In genomic region chr19:662962-663681, GRCh38 we compare ENCODE assay signal across 7 cellular contexts. TPM values are rescaled to one million over a fixed set of nuclear protein-coding genes. Genes with fewer than 3 reads are reported as not detected.
A peak's percentile ranks its signal among the peaks of the same experiment; 100 is the strongest.
DNase-seq lines count a peak whose midpoint lies in the region; ATAC-seq, FAIRE-seq and TF ChIP-seq lines count a peak whose summit lies in the region.

Gene RNF126, minus strand, starts transcription at chr19:663214. Its CDS starts 93 bp downstream, at chr19:663121.

- H3K4me3 ChIP-seq in WI38 (ENCODE audit: low read depth, low read length) (peak within 1 kb of the TSS; percentile 82), mammary epithelial cell (replicated peaks in 1 of 3; ENCODE audit: insufficient read depth in 1 of 3, low read depth in 2 of 3, low read length in 3 of 3) (peak within 1 kb of the TSS; percentile 63 to 90 (median 71)), small intestine (ENCODE audit: low read depth in 1 of 2, low read length in 2 of 2) (peak within 1 kb of the TSS; percentile 95 to 100)

- peak within 1 kb of the TSS; percentile 71 for H3K27ac ChIP-seq in mammary epithelial cell (ENCODE audit: insufficient read depth, low read depth, low read length)
- peak within 1 kb of the TSS; percentile 96 to 97 for H3K27ac ChIP-seq in small intestine (ENCODE audit: low read depth in 1 of 2, low read length in 1 of 2)

- no peaks in the 10 kb centered on the region for H3K9me3 ChIP-seq in mammary epithelial cell (replicated peaks; ENCODE audit: insufficient read depth, low read length)
- no peaks in the 10 kb centered on the region for H3K9me3 ChIP-seq in small intestine (ENCODE audit: control insufficient read depth, low read depth)

- in situ Hi-C loops in mammary epithelial cell (cut with MboI; ENCODE audit: low sequenced_read_pairs in 2 of 2), result no loop called here

- intact Hi-C loops in mammary epithelial cell (cut with micrococcal nuclease), result loop anchor here (1.0 to 2.0 kb wide), 3 partner anchors 74 to 134 kb away; partner anchors contain the start of genes HCN2 and PTBP1

- H3K36me3 ChIP-seq in mammary epithelial cell (ENCODE audit: insufficient read depth, low read length) (no peaks in the 10 kb centered on the region), small intestine (ENCODE audit: control insufficient read depth in 2 of 2, insufficient read depth in 2 of 2, low read length in 2 of 2) (peaks cover 0 to 2% of the 10 kb centered on the region in 2 donors)

- peak within 1 kb of the TSS; percentile 98 for H3K4me2 ChIP-seq in mammary epithelial cell (ENCODE audit: insufficient read depth, low read depth, low read length)

- 0% methylated on average over 1 of the region's 97 CpGs for WGBS in mammary epithelial cell (ENCODE audit: low coverage, missing lambda C conversion rate)
- 1% methylated on average over 26 to 97 of the region's 97 CpGs for WGBS in small intestine, 3 donors

- dilution Hi-C loops in mammary epithelial cell (cut with HindIII; ENCODE audit: low sequenced_read_pairs), result no loop called here

- peak; percentile 50 for ATAC-seq in HG03103 (IDR thresholded peaks at IDR 0.05; ENCODE audit: low read depth, unreplicated experiment)

- peaks cover 50% of the 10 kb centered on the region for H3K79me2 ChIP-seq in mammary epithelial cell (ENCODE audit: insufficient read depth, low read length)

- CTCF ChIA-PET in mammary epithelial cell (lab: Charles Lee; ENCODE audit: low non-redundant PET), result interaction anchor here (0.6 to 1.1 kb wide), 2 partner anchors 71 to 76 kb away, joined by 4 to 10 read pairs; no protein-coding TSS in a partner anchor

- DNase-seq in NCI-H2196 treated with DMSO at 0.1 percent for 48 hours (lab: John Stamatoyannopoulos, UW; ENCODE audit: unreplicated experiment) (peak; percentile 82), mammary epithelial cell (peak; percentile 87), iPS-NIHi11 (ENCODE audit: low spot score) (peak; percentile 98), small intestine (peak; percentile 89)

- H4K20me1 ChIP-seq in mammary epithelial cell (ENCODE audit: insufficient read depth, low read length), result peaks cover 23% of the 10 kb centered on the region

- H2AFZ ChIP-seq in mammary epithelial cell (ENCODE audit: low read depth, low read length), result peak within 1 kb of the TSS; percentile 94

- TF ChIP-seq CTCF in WI38 (IDR thresholded peaks at IDR 0.05; ENCODE audit: low read depth, low read length) (no peak), mammary epithelial cell (conservative IDR thresholded peaks at IDR 0.05 in 1 of 2, IDR thresholded peaks at IDR 0.05 in 1 of 2; ENCODE audit: extremely low read depth in 1 of 2, insufficient read depth in 1 of 2, low read depth in 1 of 2, low read length in 2 of 2) (no peak)

- no TSS peak for BruUV-seq in mammary epithelial cell (replicated peaks; lab: Mats Ljungman, UMichigan)

- H3K4me1 ChIP-seq in mammary epithelial cell (ENCODE audit: insufficient read depth, low read length) (peaks cover 45% of the 10 kb centered on the region), small intestine (ENCODE audit: control insufficient read depth in 2 of 2, insufficient read depth in 1 of 2, low read depth in 1 of 2, low read length in 1 of 2) (peaks cover 10 to 15% of the 10 kb centered on the region in 2 donors)

- H3K27me3 ChIP-seq in mammary epithelial cell (ENCODE audit: insufficient read depth, low read length) (no peaks in the 10 kb centered on the region), small intestine (ENCODE audit: control insufficient read depth in 2 of 2, insufficient read depth in 2 of 2, low read length in 2 of 2) (no peaks in the 10 kb centered on the region)

- peak within 1 kb of the TSS; percentile 85 for H3K9ac ChIP-seq in mammary epithelial cell (ENCODE audit: insufficient read depth, low read length)

- TF ChIP-seq POLR2A in GM18526 (IDR thresholded peaks at IDR 0.05; ENCODE audit: extremely low read depth, insufficient read length), result peak; percentile 71

- FAIRE-seq in small intestine (lab: Jason Lieb, UNC), result no peak

RNA-seq across cellular contexts. Expression of gene RNF126, which starts in this region (rescaled TPM):
- total RNA-seq in mammary epithelial cell, result 10 to 100 TPM; 79.2 to 83.9 TPM
- polyA plus RNA-seq in mammary epithelial cell (54.4 TPM), small intestine (10 to 100 TPM; 54.4 to 60.2 (median 56.5) TPM)
- 5.1 TPM for polyA minus RNA-seq in mammary epithelial cell

Comparison
In these comparisons a context has a peak if more than half of its experiments do, and no peak if none do; other contexts are left out.
1. Peak in every context shown above with its lines: DNase-seq, ATAC-seq, H3K4me3 ChIP-seq and H3K27ac ChIP-seq.